13 cellular contexts compared by ENCODE assay signal in the genomic region with DNA sequence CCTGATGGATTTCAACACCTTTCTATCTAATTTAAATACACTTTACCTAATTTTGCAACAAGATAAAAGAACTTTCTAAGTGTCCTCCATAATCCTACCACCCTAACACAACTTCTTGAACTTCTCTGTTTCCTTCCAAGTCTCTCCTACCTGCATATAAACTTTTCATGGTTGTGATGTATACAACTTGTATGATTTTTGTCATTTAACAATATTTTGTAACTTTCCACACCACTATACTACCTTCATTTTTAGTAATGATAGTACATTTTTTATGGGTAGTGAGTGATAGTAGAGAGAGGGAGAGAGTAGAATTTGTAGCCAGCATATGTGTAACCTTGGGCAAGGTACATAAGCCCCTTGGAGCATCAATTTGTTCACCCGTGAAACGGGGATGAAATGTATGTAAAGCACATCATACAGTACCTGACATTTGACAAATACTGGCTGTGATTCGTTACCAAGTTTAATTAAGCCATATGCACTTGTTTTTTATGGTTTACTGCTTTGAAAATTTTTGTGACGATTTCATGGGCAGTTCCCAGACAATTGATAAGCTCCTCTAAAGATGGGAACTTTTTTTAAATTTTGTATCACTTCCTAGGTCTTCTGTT.
A peak's percentile ranks its signal among the peaks of the same experiment; 100 is the strongest.
DNase-seq lines count a peak whose midpoint lies in the region; ATAC-seq, FAIRE-seq and TF ChIP-seq lines count a peak whose summit lies in the region.
"Had no signal": no experiment of that assay in that cellular context is flagged by ENCODE, and none has a peak within 500 bp of the region (broad histone marks: within the 10 kb centered on the region; RNA-seq: fewer than 3 reads in every experiment).

No MANE protein-coding gene starts in this region.

- no peaks in the 10 kb centered on the region for H3K27me3 ChIP-seq in HL-60 (ENCODE audit: insufficient read depth, poor library complexity, severe bottlenecking)
- H3K27me3 ChIP-seq in keratinocyte (ENCODE audit: control insufficient read depth, extremely low read depth, insufficient read depth, low read length), result no peaks in the 10 kb centered on the region

- intact Hi-C loops in CD14-positive monocyte (cut with micrococcal nuclease), result loop anchor here (5.0 to 10.0 kb wide), 2 partner anchors 104 to 178 kb away; a partner anchor contains a TSS
- intact Hi-C loops in activated T-helper 1 cell treated with anti-CD3 and anti-CD28 coated beads, Interleukin-12 subunit alpha, Interleukin-12 subunit beta, Interleukin-2, Interleukin-4 antibody, amounts not matched to agents 30 ng/mL and 10 ng/mL and 1 ng/mL, durations not matched to agents 14 hours and 24 hours and 36 hours (cut with micrococcal nuclease), result loop anchor here (1.0 to 2.0 kb wide), 5 partner anchors 33 to 332 kb away; no protein-coding TSS in a partner anchor

- H3K4me1 ChIP-seq in keratinocyte (ENCODE audit: control insufficient read depth, extremely low read depth, insufficient read depth, low read length), result peaks cover 88% of the 10 kb centered on the region

- H3K4me3 ChIP-seq in HL-60 (replicated peaks; ENCODE audit: insufficient read depth, low read length), result no peak overlapping the region
- H3K4me3 ChIP-seq in keratinocyte (ENCODE audit: control insufficient read depth in 2 of 3, extremely low read depth in 1 of 3, insufficient read depth in 2 of 3, low read depth in 1 of 3, low read length in 3 of 3), result no peak overlapping the region
- H3K4me3 ChIP-seq: lung, thoracic aorta had no signal

- H3K4me1 Mint-ChIP-seq in CD14-positive monocyte, result peaks cover 62% of the 10 kb centered on the region
- peaks cover 58% of the 10 kb centered on the region for H3K4me1 Mint-ChIP-seq in activated T-helper 1 cell treated with anti-CD3 and anti-CD28 coated beads, Interleukin-12 subunit alpha, Interleukin-12 subunit beta, Interleukin-2, Interleukin-4 antibody, amounts not matched to agents 30 ng/mL and 10 ng/mL and 1 ng/mL, durations not matched to agents 14 hours and 24 hours and 36 hours (ENCODE audit: low read depth)

- peak overlapping the region; percentile 85 to 96 (median 90) for H3K27ac Mint-ChIP-seq in CD14-positive monocyte
- peak overlapping the region; percentile 93 for H3K27ac Mint-ChIP-seq in activated T-helper 1 cell treated with anti-CD3 and anti-CD28 coated beads, Interleukin-12 subunit alpha, Interleukin-12 subunit beta, Interleukin-2, Interleukin-4 antibody, amounts not matched to agents 30 ng/mL and 10 ng/mL and 1 ng/mL, durations not matched to agents 14 hours and 24 hours and 36 hours

- FAIRE-seq in keratinocyte (lab: Jason Lieb, UNC), result no peak

- peak overlapping the region; percentile 63 to 83 for H3K4me3 Mint-ChIP-seq in CD14-positive monocyte
- H3K4me3 Mint-ChIP-seq in activated T-helper 1 cell treated with anti-CD3 and anti-CD28 coated beads, Interleukin-12 subunit alpha, Interleukin-12 subunit beta, Interleukin-2, Interleukin-4 antibody, amounts not matched to agents 30 ng/mL and 10 ng/mL and 1 ng/mL, durations not matched to agents 14 hours and 24 hours and 36 hours, result peak overlapping the region; percentile 70

- dilution Hi-C loops in keratinocyte (cut with MboI; ENCODE audit: extremely low pct_ligation_motif_present, low sequenced_read_pairs), result no loop called here

- no peak overlapping the region for H2AFZ ChIP-seq in keratinocyte (ENCODE audit: control insufficient read depth, low read length)

- H3K4me2 ChIP-seq in keratinocyte (ENCODE audit: control insufficient read depth, extremely low read depth, insufficient read depth, low read depth, low read length), result peak overlapping the region; percentile 61

- peaks cover 0 to 7% (median under 1%) of the 10 kb centered on the region in 7 donors for H3K9me3 Mint-ChIP-seq in CD14-positive monocyte
- peaks cover 13% of the 10 kb centered on the region for H3K9me3 Mint-ChIP-seq in activated T-helper 1 cell treated with anti-CD3 and anti-CD28 coated beads, Interleukin-12 subunit alpha, Interleukin-12 subunit beta, Interleukin-2, Interleukin-4 antibody, amounts not matched to agents 30 ng/mL and 10 ng/mL and 1 ng/mL, durations not matched to agents 14 hours and 24 hours and 36 hours

- H3K36me3 Mint-ChIP-seq in CD14-positive monocyte, result peaks cover 0 to 5% of the 10 kb centered on the region in 2 donors
- peaks cover 18% of the 10 kb centered on the region for H3K36me3 Mint-ChIP-seq in activated T-helper 1 cell treated with anti-CD3 and anti-CD28 coated beads, Interleukin-12 subunit alpha, Interleukin-12 subunit beta, Interleukin-2, Interleukin-4 antibody, amounts not matched to agents 30 ng/mL and 10 ng/mL and 1 ng/mL, durations not matched to agents 14 hours and 24 hours and 36 hours (ENCODE audit: low read depth)

- no peak for ATAC-seq in GM21360 (IDR thresholded peaks at IDR 0.05; ENCODE audit: unreplicated experiment)
- ATAC-seq: naive thymus-derived CD8-positive, alpha-beta T cell had no signal

- no peaks in the 10 kb centered on the region for H3K9me3 ChIP-seq in keratinocyte (ENCODE audit: control insufficient read depth, low read depth, low read length)
- H3K9me3 ChIP-seq: thoracic aorta had no signal

- H4K20me1 ChIP-seq in keratinocyte (ENCODE audit: control insufficient read depth, extremely low read depth, insufficient read depth, low read length), result no peaks in the 10 kb centered on the region

- DNase-seq in CD14-positive monocyte (ENCODE audit: low spot score), result no peak
- no peak for DNase-seq in HL-60 (ENCODE audit: low read depth in 1 of 2, low spot score in 1 of 2)
- DNase-seq in activated T-helper 1 cell treated with anti-CD3 and anti-CD28 coated beads, Interleukin-12 subunit alpha, Interleukin-12 subunit beta, Interleukin-2, Interleukin-4 antibody, amounts not matched to agents 30 ng/mL and 10 ng/mL and 1 ng/mL, durations not matched to agents 14 hours and 24 hours and 36 hours (ENCODE audit: low spot score), result no peak
- DNase-seq in keratinocyte (ENCODE audit: low read depth, low spot score), result no peak
- DNase-seq in pons (ENCODE audit: low spot score), result no peak
- no peak for DNase-seq in NCI-H2227 (lab: John Stamatoyannopoulos, UW; ENCODE audit: unreplicated experiment)
- DNase-seq: amygdala; naive thymus-derived CD8-positive, alpha-beta T cell; NCI-H1417 treated with DMSO at 0.1 percent for 48 hours had no signal

- H3K27me3 Mint-ChIP-seq in CD14-positive monocyte (ENCODE audit: low read depth in 3 of 3), result no peaks in the 10 kb centered on the region
- no peaks in the 10 kb centered on the region for H3K27me3 Mint-ChIP-seq in activated T-helper 1 cell treated with anti-CD3 and anti-CD28 coated beads, Interleukin-12 subunit alpha, Interleukin-12 subunit beta, Interleukin-2, Interleukin-4 antibody, amounts not matched to agents 30 ng/mL and 10 ng/mL and 1 ng/mL, durations not matched to agents 14 hours and 24 hours and 36 hours (ENCODE audit: insufficient read depth)
- H3K27me3 Mint-ChIP-seq: naive thymus-derived CD8-positive, alpha-beta T cell had no signal

- no peaks in the 10 kb centered on the region for H3K79me2 ChIP-seq in keratinocyte (ENCODE audit: control insufficient read depth, insufficient read depth, low read length)

- H3K27ac ChIP-seq in HL-60 (replicated peaks) (peak overlapping the region; percentile 23; the same call in 1 of the 2 replicates), keratinocyte (ENCODE audit: control insufficient read depth, insufficient read depth, low read length) (peak overlapping the region; percentile 99)
- H3K27ac ChIP-seq: C4-2B, thoracic aorta had no signal

- H3K36me3 ChIP-seq in keratinocyte (ENCODE audit: control insufficient read depth in 2 of 2, extremely low read depth in 1 of 2, insufficient read depth in 2 of 2, low read length in 2 of 2), result peaks cover 0 to 5% of the 10 kb centered on the region in 2 experiments
- H3K36me3 ChIP-seq: thoracic aorta had no signal

- H3K9me1 ChIP-seq in keratinocyte (ENCODE audit: control insufficient read depth, extremely low read depth, insufficient read depth, low read length), result no peaks in the 10 kb centered on the region

- no peak for TF ChIP-seq CTCF in CD14-positive monocyte (IDR thresholded peaks at IDR 0.05)
- TF ChIP-seq CTCF in HL-60 (IDR thresholded peaks at IDR 0.05; ENCODE audit: insufficient read depth, low read length), result no peak
- TF ChIP-seq CTCF in keratinocyte (optimal IDR thresholded peaks at IDR 0.05 in 1 of 3, IDR thresholded peaks at IDR 0.05 in 1 of 3, conservative IDR thresholded peaks at IDR 0.05 in 1 of 3; ENCODE audit: extremely low read depth in 1 of 3, insufficient read depth in 2 of 3, low read length in 3 of 3), result no peak

- H3K9ac ChIP-seq in keratinocyte (ENCODE audit: control insufficient read depth, extremely low read depth, insufficient read depth, low read length), result peak overlapping the region; percentile 80
